ENCODE assay signal across 12 cellular contexts in genomic region chr17:42704495-42705494, GRCh38. TPM values are rescaled to one million over a fixed set of nuclear protein-coding genes. Genes with fewer than 3 reads are reported as not detected.
DNase-seq lines count a peak whose midpoint lies in the region; ATAC-seq and TF ChIP-seq lines count a peak whose summit lies in the region.
"Had no signal": no experiment of that assay in that cellular context is flagged by ENCODE, and none has a peak within 500 bp of the region (broad histone marks: within the 10 kb centered on the region; RNA-seq: fewer than 3 reads in every experiment).

No MANE protein-coding gene starts in this region.

- no peaks in the 10 kb centered on the region for H3K27me3 ChIP-seq in WERI-Rb-1 (ENCODE audit: insufficient read depth, low read depth, severe bottlenecking)
- H3K27me3 ChIP-seq: body of pancreas, heart left ventricle had no signal

- H3K27me3 Mint-ChIP-seq in activated CD4-positive, alpha-beta T cell treated with anti-CD3 and anti-CD28 coated beads, Interleukin-2, amount 10 ng/mL, durations not matched to agents 7 days and 5 days, result no peaks in the 10 kb centered on the region
- H3K27me3 Mint-ChIP-seq: naive thymus-derived CD4-positive, alpha-beta T cell had no signal

- CTCF ChIA-PET in activated CD4-positive, alpha-beta T cell treated with anti-CD3 and anti-CD28 coated beads, Interleukin-2, amount 10 ng/mL, durations not matched to agents 7 days and 5 days (lab: Charles Lee), result interaction anchor here (0.6 to 1.0 kb wide), 3 partner anchors 45 to 59 kb away, joined by 3 to 5 read pairs (median 4); no protein-coding TSS in a partner anchor

- H3K36me3 Mint-ChIP-seq in activated CD4-positive, alpha-beta T cell treated with anti-CD3 and anti-CD28 coated beads, Interleukin-2, amount 10 ng/mL, durations not matched to agents 7 days and 5 days (ENCODE audit: low read depth), result peaks cover 71% of the 10 kb centered on the region

- H3K4me3 ChIP-seq in WERI-Rb-1 (ENCODE audit: low read depth, low read length), result no peak overlapping the region
- H3K4me3 ChIP-seq: body of pancreas, heart left ventricle had no signal

- H3K4me3 Mint-ChIP-seq in activated CD4-positive, alpha-beta T cell treated with anti-CD3 and anti-CD28 coated beads, Interleukin-2, amount 10 ng/mL, durations not matched to agents 7 days and 5 days, result no peak overlapping the region

- peaks cover 93% of the 10 kb centered on the region for H3K36me3 ChIP-seq in WERI-Rb-1

- POLR2A ChIA-PET in activated CD4-positive, alpha-beta T cell treated with anti-CD3 and anti-CD28 coated beads, Interleukin-2, amount 10 ng/mL, durations not matched to agents 7 days and 5 days (lab: Charles Lee), result no interaction called here

- ATAC-seq in GM21515 (IDR thresholded peaks at IDR 0.05; ENCODE audit: unreplicated experiment) (peak; percentile 57), HG03432 (IDR thresholded peaks at IDR 0.05; ENCODE audit: unreplicated experiment) (peak; percentile 77)
- ATAC-seq: body of pancreas; heart left ventricle; naive thymus-derived CD4-positive, alpha-beta T cell had no signal

- H3K9me3 Mint-ChIP-seq in activated CD4-positive, alpha-beta T cell treated with anti-CD3 and anti-CD28 coated beads, Interleukin-2, amount 10 ng/mL, durations not matched to agents 7 days and 5 days, result no peaks in the 10 kb centered on the region
- H3K9me3 Mint-ChIP-seq: naive thymus-derived CD4-positive, alpha-beta T cell had no signal

- DNase-seq in activated CD4-positive, alpha-beta T cell treated with anti-CD3 and anti-CD28 coated beads, Interleukin-2, amount 10 ng/mL, durations not matched to agents 7 days and 5 days, result no peak
- DNase-seq in activated CD4-positive, alpha-beta T cell treated with anti-CD3 and anti-CD28 coated beads, Interleukin-2, amount 50 U/mL, for 4 hours, result no peak
- peak; percentile 18 for DNase-seq in stimulated activated CD4-positive, alpha-beta T cell treated with anti-CD3 and anti-CD28 coated beads, Interleukin-4, amount 100 ng/mL, for 24 hours
- no peak for DNase-seq in retina
- no peak for DNase-seq in NCI-H1048 (lab: John Stamatoyannopoulos, UW)
- no peak for DNase-seq in WERI-Rb-1
- DNase-seq: body of pancreas, heart left ventricle, NCI-H1417 had no signal

- TF ChIP-seq CTCF in WERI-Rb-1 (IDR thresholded peaks at IDR 0.05; ENCODE audit: low read depth, low read length), result no peak

- no peak overlapping the region for H3K27ac ChIP-seq in WERI-Rb-1
- H3K27ac ChIP-seq: body of pancreas, heart left ventricle had no signal

- no peaks in the 10 kb centered on the region for H3K9me3 ChIP-seq in WERI-Rb-1 (ENCODE audit: severe bottlenecking)
- H3K9me3 ChIP-seq: body of pancreas, heart left ventricle had no signal

- H3K4me1 Mint-ChIP-seq in activated CD4-positive, alpha-beta T cell treated with anti-CD3 and anti-CD28 coated beads, Interleukin-2, amount 10 ng/mL, durations not matched to agents 7 days and 5 days, result peaks cover 35% of the 10 kb centered on the region

- peak overlapping the region; percentile 52 for H3K27ac Mint-ChIP-seq in activated CD4-positive, alpha-beta T cell treated with anti-CD3 and anti-CD28 coated beads, Interleukin-2, amount 10 ng/mL, durations not matched to agents 7 days and 5 days

RNA-seq across cellular contexts. Expression of gene CNTNAP1, which starts 22.5 kb away (rescaled TPM):
- total RNA-seq in activated CD4-positive, alpha-beta T cell treated with anti-CD3 and anti-CD28 coated beads, Interleukin-2, amount 10 ng/mL, durations not matched to agents 7 days and 5 days, result 1 to 10 TPM in 1 of 2 experiments, under 1 TPM in 1; 0.81 to 1.0 TPM

RNA-seq across cellular contexts. Expression of gene CCR10, which starts 23.2 kb away (rescaled TPM):
- total RNA-seq in activated CD4-positive, alpha-beta T cell treated with anti-CD3 and anti-CD28 coated beads, Interleukin-2, amount 10 ng/mL, durations not matched to agents 7 days and 5 days, result under 1 TPM; 0.65 to 0.87 TPM

RNA-seq across cellular contexts. Expression of gene PLEKHH3, which starts 28.0 kb away (rescaled TPM):
- total RNA-seq in activated CD4-positive, alpha-beta T cell treated with anti-CD3 and anti-CD28 coated beads, Interleukin-2, amount 10 ng/mL, durations not matched to agents 7 days and 5 days, result 1 to 10 TPM in 1 of 2 experiments, under 1 TPM in 1; 0.85 to 1.3 TPM

RNA-seq across cellular contexts. Expression of gene EZH1, which starts 40.0 kb away (rescaled TPM):
- 10 to 100 TPM; 52.6 to 54.0 TPM for total RNA-seq in activated CD4-positive, alpha-beta T cell treated with anti-CD3 and anti-CD28 coated beads, Interleukin-2, amount 10 ng/mL, durations not matched to agents 7 days and 5 days

RNA-seq across cellular contexts. Expression of gene TUBG2, which starts 45.7 kb away (rescaled TPM):
- 1 to 10 TPM; 6.7 to 7.2 TPM for total RNA-seq in activated CD4-positive, alpha-beta T cell treated with anti-CD3 and anti-CD28 coated beads, Interleukin-2, amount 10 ng/mL, durations not matched to agents 7 days and 5 days
